Comparison of ENCODE assay signal across 9 cellular contexts in genomic region chr4:159400782-159401712, GRCh38.
DNase-seq lines count a peak whose midpoint lies in the region; ATAC-seq and TF ChIP-seq lines count a peak whose summit lies in the region.
"Had no signal": no experiment of that assay in that cellular context is flagged by ENCODE, and none has a peak within 500 bp of the region (broad histone marks: within the 10 kb centered on the region; RNA-seq: fewer than 3 reads in every experiment).

No MANE protein-coding gene starts in this region.

- WGBS in psoas muscle, 3 donors: 31 to 35% (median 32%) methylated on average over 14 of the region's 14 CpGs
- 38 to 39% methylated on average over 14 of the region's 14 CpGs for WGBS in testis, 2 donors
- 31% methylated on average over 14 of the region's 14 CpGs for WGBS in suprapubic skin

- H3K27ac ChIP-seq in RWPE1: peak overlapping the region; percentile 47; the same call in 1 of the 2 replicates
- peak overlapping the region; percentile 9 for H3K27ac ChIP-seq in psoas muscle
- peak overlapping the region in 1 of 2 donors; percentile 45 for H3K27ac ChIP-seq in testis
- H3K27ac ChIP-seq in suprapubic skin: no peak overlapping the region

- H3K36me3 ChIP-seq in psoas muscle (ENCODE audit: insufficient read depth in 1 of 2, low read depth in 1 of 2) (no peaks in the 10 kb centered on the region), testis (ENCODE audit: low read depth, missing control alignments) (no peaks in the 10 kb centered on the region), suprapubic skin (no peaks in the 10 kb centered on the region)

- H3K4me1 ChIP-seq in psoas muscle (no peaks in the 10 kb centered on the region), testis (peaks cover 11% of the 10 kb centered on the region), suprapubic skin (peaks cover 5% of the 10 kb centered on the region)

- no peaks in the 10 kb centered on the region for H3K9me3 ChIP-seq in psoas muscle
- H3K9me3 ChIP-seq in testis: no peaks in the 10 kb centered on the region
- no peaks in the 10 kb centered on the region for H3K9me3 ChIP-seq in suprapubic skin

- H3K27me3 ChIP-seq in psoas muscle (ENCODE audit: insufficient read depth in 3 of 3, low read length in 2 of 3): no peaks in the 10 kb centered on the region
- no peaks in the 10 kb centered on the region for H3K27me3 ChIP-seq in testis
- no peaks in the 10 kb centered on the region for H3K27me3 ChIP-seq in suprapubic skin

- intact Hi-C loops in psoas muscle (cut with DNase I) (no loop called here), testis (cut with DNase I; ENCODE audit: low total_unique reads) (no loop called here)

- POLR2A ChIA-PET in RWPE1 (lab: Yijun Ruan, JAX; ENCODE audit: low non-redundant PET): no interaction called here

- DNase-seq in RWPE1 (ENCODE audit: low spot score): no peak
- DNase-seq in fibroblast of pulmonary artery (ENCODE audit: low read depth): peak; percentile 47
- DNase-seq in psoas muscle: no peak
- no peak for DNase-seq in testis
- no peak for DNase-seq in suprapubic skin (ENCODE audit: low spot score in 2 of 2)
- DNase-seq in Ammon's horn (ENCODE audit: low spot score): no peak
- no peak for DNase-seq in activated CD8-positive, alpha-beta memory T cell treated with anti-CD3 and anti-CD28 coated beads, Interleukin-2, amount 50 U/mL, for 48 hours
- DNase-seq: NCI-H2081 had no signal

- ATAC-seq in GM18870 (IDR thresholded peaks at IDR 0.05; ENCODE audit: unreplicated experiment) (peak; percentile 45), psoas muscle (peak in 2 of 4 donors; percentile 27 to 42)

- H3K4me3 ChIP-seq in fibroblast of pulmonary artery (replicated peaks; ENCODE audit: low read depth, low read length) (no peak overlapping the region), psoas muscle (no peak overlapping the region), testis (no peak overlapping the region), suprapubic skin (no peak overlapping the region)

- CTCF ChIA-PET in RWPE1 (lab: Yijun Ruan, JAX): interaction anchor here (0.6 kb wide), 1 partner anchor 21 kb away, joined by 3 read pairs; no protein-coding TSS in a partner anchor

- TF ChIP-seq POLR2A in testis (IDR thresholded peaks at IDR 0.05) (no peak), suprapubic skin (IDR thresholded peaks at IDR 0.05) (no peak)

- no peak for TF ChIP-seq EP300 in suprapubic skin (IDR thresholded peaks at IDR 0.05)

- TF ChIP-seq CTCF in RWPE1 (conservative IDR thresholded peaks at IDR 0.05; ENCODE audit: low read depth): no peak
- no peak for TF ChIP-seq CTCF in fibroblast of pulmonary artery (IDR thresholded peaks at IDR 0.05; ENCODE audit: low read length, missing control alignments)
- TF ChIP-seq CTCF in psoas muscle (IDR thresholded peaks at IDR 0.05): no peak
- no peak for TF ChIP-seq CTCF in testis (IDR thresholded peaks at IDR 0.05)
- no peak for TF ChIP-seq CTCF in suprapubic skin (IDR thresholded peaks at IDR 0.05)
